Comparison of ENCODE assay signal across 1 cellular context in genomic region chr11:45551181-45551580, GRCh38.
TF ChIP-seq lines count a peak whose summit lies in the region.

No MANE protein-coding gene starts in this region.

TF ChIP-seq in H1, 55 proteins besides CTCF, POLR2A, EP300 and RAD21:
- TF ChIP-seq TCF12 (IDR thresholded peaks at IDR 0.05; ENCODE audit: low read depth, low read length) (no peak), TAF1 (IDR thresholded peaks at IDR 0.05; ENCODE audit: low read depth, low read length) (no peak), NANOG (IDR thresholded peaks at IDR 0.05; ENCODE audit: insufficient read depth, low read depth, low read length, poor library complexity, severe bottlenecking) (no peak), KDM1A (IDR thresholded peaks at IDR 0.05; ENCODE audit: borderline replicate concordance, low read length) (no peak), TEAD4 (IDR thresholded peaks at IDR 0.05; ENCODE audit: low read depth, low read length) (no peak), SP1 (IDR thresholded peaks at IDR 0.05; ENCODE audit: low read depth, low read length) (no peak), JUN (IDR thresholded peaks at IDR 0.05; ENCODE audit: low read depth, low read length) (no peak)
